Comparison of ENCODE assay signal across 20 cellular contexts in genomic region chr9:21682376-21682775, GRCh38.
DNase-seq lines count a peak whose midpoint lies in the region; ATAC-seq, FAIRE-seq and TF ChIP-seq lines count a peak whose summit lies in the region.
"Had no signal": no experiment of that assay in that cellular context is flagged by ENCODE, and none has a peak within 500 bp of the region (broad histone marks: within the 10 kb centered on the region; RNA-seq: fewer than 3 reads in every experiment).

No MANE protein-coding gene starts in this region.

- no peaks in the 10 kb centered on the region for H3K9me3 Mint-ChIP-seq in activated naive CD4-positive, alpha-beta T cell treated with anti-CD3 and anti-CD28 coated beads, Interleukin-2, amount 50 U/mL, for 24 hours
- H3K9me3 Mint-ChIP-seq: GM23338 had no signal

- H3K27ac ChIP-seq in Panc1 (ENCODE audit: low read length) (peak overlapping the region; percentile 95), esophagus squamous epithelium (peak overlapping the region; percentile 62 to 76 (median 73)), colonic mucosa (no peak overlapping the region)
- H3K27ac ChIP-seq: SJSA1 had no signal

- DNase-seq in activated naive CD4-positive, alpha-beta T cell treated with anti-CD3 and anti-CD28 coated beads, Interleukin-2, amount 50 U/mL, for 16 hours, result no peak
- DNase-seq in Panc1 (ENCODE audit: low read depth, low spot score) (no peak), esophagus squamous epithelium (lab: John Stamatoyannopoulos, UW) (no peak), NCI-H128 (lab: John Stamatoyannopoulos, UW; ENCODE audit: unreplicated experiment) (no peak), colonic mucosa (no peak), GM19239 (ENCODE audit: insufficient read length, low spot score) (no peak)
- DNase-seq: 8988T; BE2C; CD4-positive, CD25-positive, alpha-beta regulatory T cell; COR-L47; KG1; NCI-H1436; NCI-H2029 treated with DMSO at 0.1 percent for 48 hours; NCI-H2171 treated with DMSO at 0.1 percent for 48 hours had no signal

- no peak overlapping the region for H3K9ac ChIP-seq in colonic mucosa (ENCODE audit: low read depth in 2 of 2, low read length in 2 of 2)

- no peak overlapping the region for H3K4me3 ChIP-seq in Panc1 (ENCODE audit: low read depth in 2 of 2, low read length in 2 of 2)
- no peak overlapping the region for H3K4me3 ChIP-seq in esophagus squamous epithelium
- H3K4me3 ChIP-seq in colonic mucosa, result no peak overlapping the region
- H3K4me3 ChIP-seq: GM12878, GM23338, SJSA1 had no signal

- H3K4me3 Mint-ChIP-seq in activated naive CD4-positive, alpha-beta T cell treated with anti-CD3 and anti-CD28 coated beads, Interleukin-2, amount 50 U/mL, for 24 hours, result no peak overlapping the region
- H3K4me3 Mint-ChIP-seq: CD4-positive, CD25-positive, alpha-beta regulatory T cell; GM23338 had no signal

- H3K36me3 Mint-ChIP-seq in activated naive CD4-positive, alpha-beta T cell treated with anti-CD3 and anti-CD28 coated beads, Interleukin-2, amount 50 U/mL, for 24 hours, result no peaks in the 10 kb centered on the region
- H3K36me3 Mint-ChIP-seq: CD4-positive, CD25-positive, alpha-beta regulatory T cell had no signal

- no peaks in the 10 kb centered on the region for H3K9me3 ChIP-seq in Panc1 (ENCODE audit: control insufficient read depth, insufficient read depth, low read depth, low read length)
- no peaks in the 10 kb centered on the region for H3K9me3 ChIP-seq in esophagus squamous epithelium
- H3K9me3 ChIP-seq in colonic mucosa, result no peaks in the 10 kb centered on the region
- H3K9me3 ChIP-seq: BE2C, SJSA1 had no signal

- peaks cover 100% of the 10 kb centered on the region for H3K4me1 ChIP-seq in Panc1 (ENCODE audit: control insufficient read depth, insufficient read depth, low read length)
- H3K4me1 ChIP-seq in esophagus squamous epithelium, result peaks cover 4 to 72% (median 14%) of the 10 kb centered on the region in 3 donors
- H3K4me1 ChIP-seq in colonic mucosa, result no peaks in the 10 kb centered on the region
- H3K4me1 ChIP-seq: BE2C had no signal

- BruUV-seq in Panc1 (replicated peaks; lab: Mats Ljungman, UMichigan), result no TSS peak

- 41 to 56% methylated on average over 2 of the region's 2 CpGs for WGBS in esophagus squamous epithelium, 2 donors

- in situ Hi-C loops in Panc1 (cut with HindIII; ENCODE audit: low pct_unique_long_range_greater_than_20kb, low sequenced_read_pairs), result no loop called here

- CTCF ChIA-PET in Panc1 (lab: Charles Lee), result interaction anchor here (0.9 kb wide), 1 partner anchor 107 kb away, joined by 3 read pairs; no protein-coding TSS in a partner anchor

- FAIRE-seq in GM19239 (lab: Jason Lieb, UNC), result no peak
- FAIRE-seq: GM12878, HepG2 had no signal

- H3K4me1 Mint-ChIP-seq in activated naive CD4-positive, alpha-beta T cell treated with anti-CD3 and anti-CD28 coated beads, Interleukin-2, amount 50 U/mL, for 24 hours, result peaks cover 83% of the 10 kb centered on the region
- H3K4me1 Mint-ChIP-seq: CD4-positive, CD25-positive, alpha-beta regulatory T cell had no signal

- no peaks in the 10 kb centered on the region for H3K27me3 ChIP-seq in Panc1 (ENCODE audit: control insufficient read depth, insufficient read depth, low read length)
- no peaks in the 10 kb centered on the region for H3K27me3 ChIP-seq in esophagus squamous epithelium
- H3K27me3 ChIP-seq in colonic mucosa, result no peaks in the 10 kb centered on the region
- H3K27me3 ChIP-seq: SJSA1 had no signal

- TF ChIP-seq CTCF in Panc1 (IDR thresholded peaks at IDR 0.05) (no peak), esophagus squamous epithelium (IDR thresholded peaks at IDR 0.05) (no peak), colonic mucosa (IDR thresholded peaks at IDR 0.05) (no peak)

- ATAC-seq in Panc1 (no peak), GM18519 (IDR thresholded peaks at IDR 0.05; ENCODE audit: low FRiP score, unreplicated experiment) (no peak)
- ATAC-seq: GM12878, GM23338, HepG2 had no signal

- POLR2A ChIA-PET in Panc1 (lab: Charles Lee), result no interaction called here

- peak overlapping the region; percentile 84 for H3K27ac Mint-ChIP-seq in activated naive CD4-positive, alpha-beta T cell treated with anti-CD3 and anti-CD28 coated beads, Interleukin-2, amount 50 U/mL, for 24 hours
- H3K27ac Mint-ChIP-seq: CD4-positive, CD25-positive, alpha-beta regulatory T cell; GM23338 had no signal

- H3K36me3 ChIP-seq in Panc1 (ENCODE audit: control insufficient read depth, insufficient read depth, low read length), result no peaks in the 10 kb centered on the region
- H3K36me3 ChIP-seq in esophagus squamous epithelium, result no peaks in the 10 kb centered on the region
- no peaks in the 10 kb centered on the region for H3K36me3 ChIP-seq in colonic mucosa
- H3K36me3 ChIP-seq: BE2C, SJSA1 had no signal

- intact Hi-C loops in Panc1 (cut with micrococcal nuclease; ENCODE audit: unreplicated experiment) (loop anchor here (5.0 to 10.0 kb wide), 2 partner anchors 90 to 102 kb away; no protein-coding TSS in a partner anchor), esophagus squamous epithelium (cut with DNase I) (no loop called here), colonic mucosa (cut with DNase I) (loop anchor here (10.0 kb wide), 1 partner anchor 178 kb away; no protein-coding TSS in a partner anchor)

- no peaks in the 10 kb centered on the region for H3K27me3 Mint-ChIP-seq in activated naive CD4-positive, alpha-beta T cell treated with anti-CD3 and anti-CD28 coated beads, Interleukin-2, amount 50 U/mL, for 24 hours
- H3K27me3 Mint-ChIP-seq: CD4-positive, CD25-positive, alpha-beta regulatory T cell had no signal

- TF ChIP-seq POLR2A in esophagus squamous epithelium (IDR thresholded peaks at IDR 0.05), result no peak
